ENCODE assay signal across 1 cellular context in the genomic region with DNA sequence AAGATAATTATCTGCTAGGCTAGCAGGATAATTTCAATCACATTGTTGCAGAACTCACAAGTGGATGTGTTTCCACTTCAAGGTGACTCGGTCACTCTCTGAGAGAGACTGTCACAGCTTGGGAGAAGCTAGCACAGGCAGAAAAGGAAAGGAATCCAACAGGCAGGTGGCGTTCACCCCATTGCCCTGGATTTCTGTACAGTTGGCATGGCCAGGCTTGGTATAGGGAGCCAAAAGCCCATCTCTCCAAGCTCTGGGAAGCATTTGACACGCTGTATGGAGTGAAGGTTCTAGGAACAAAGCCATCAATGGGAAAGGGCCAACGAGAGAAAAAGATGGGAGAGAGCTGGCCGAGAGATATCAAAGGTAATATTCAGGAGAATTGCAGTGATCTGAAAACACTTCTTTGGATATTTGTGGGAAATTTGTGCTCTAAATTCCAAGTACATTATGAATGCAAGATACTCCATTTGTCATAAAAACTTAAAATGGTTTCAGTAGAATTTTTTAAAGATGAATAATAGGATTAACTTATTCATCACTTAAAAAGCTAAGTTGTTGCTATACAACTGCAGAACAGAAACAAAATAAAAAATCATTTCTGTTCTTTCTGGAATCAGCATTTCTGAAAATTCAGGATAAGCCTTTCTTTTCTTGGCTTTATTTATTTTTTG.
TF ChIP-seq lines count a peak whose summit lies in the region.

No MANE protein-coding gene starts in this region.

TF ChIP-seq in GM23338, 12 proteins besides CTCF, POLR2A, EP300 and RAD21 (continued from another document):
- TF ChIP-seq, protein P1, sequence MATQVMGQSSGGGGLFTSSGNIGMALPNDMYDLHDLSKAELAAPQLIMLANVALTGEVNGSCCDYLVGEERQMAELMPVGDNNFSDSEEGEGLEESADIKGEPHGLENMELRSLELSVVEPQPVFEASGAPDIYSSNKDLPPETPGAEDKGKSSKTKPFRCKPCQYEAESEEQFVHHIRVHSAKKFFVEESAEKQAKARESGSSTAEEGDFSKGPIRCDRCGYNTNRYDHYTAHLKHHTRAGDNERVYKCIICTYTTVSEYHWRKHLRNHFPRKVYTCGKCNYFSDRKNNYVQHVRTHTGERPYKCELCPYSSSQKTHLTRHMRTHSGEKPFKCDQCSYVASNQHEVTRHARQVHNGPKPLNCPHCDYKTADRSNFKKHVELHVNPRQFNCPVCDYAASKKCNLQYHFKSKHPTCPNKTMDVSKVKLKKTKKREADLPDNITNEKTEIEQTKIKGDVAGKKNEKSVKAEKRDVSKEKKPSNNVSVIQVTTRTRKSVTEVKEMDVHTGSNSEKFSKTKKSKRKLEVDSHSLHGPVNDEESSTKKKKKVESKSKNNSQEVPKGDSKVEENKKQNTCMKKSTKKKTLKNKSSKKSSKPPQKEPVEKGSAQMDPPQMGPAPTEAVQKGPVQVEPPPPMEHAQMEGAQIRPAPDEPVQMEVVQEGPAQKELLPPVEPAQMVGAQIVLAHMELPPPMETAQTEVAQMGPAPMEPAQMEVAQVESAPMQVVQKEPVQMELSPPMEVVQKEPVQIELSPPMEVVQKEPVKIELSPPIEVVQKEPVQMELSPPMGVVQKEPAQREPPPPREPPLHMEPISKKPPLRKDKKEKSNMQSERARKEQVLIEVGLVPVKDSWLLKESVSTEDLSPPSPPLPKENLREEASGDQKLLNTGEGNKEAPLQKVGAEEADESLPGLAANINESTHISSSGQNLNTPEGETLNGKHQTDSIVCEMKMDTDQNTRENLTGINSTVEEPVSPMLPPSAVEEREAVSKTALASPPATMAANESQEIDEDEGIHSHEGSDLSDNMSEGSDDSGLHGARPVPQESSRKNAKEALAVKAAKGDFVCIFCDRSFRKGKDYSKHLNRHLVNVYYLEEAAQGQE (IDR thresholded peaks at IDR 0.05; ENCODE audit: unreplicated experiment), result no peak
- TF ChIP-seq EZH2 (IDR thresholded peaks at IDR 0.05; ENCODE audit: low read depth, unreplicated experiment) (no peak), ZNF331 (CRISPR knock-in tag; IDR thresholded peaks at IDR 0.05; ENCODE audit: low read depth) (no peak), JUNB (IDR thresholded peaks at IDR 0.05; ENCODE audit: unreplicated experiment) (no peak), ZNF114 (CRISPR knock-in tag; IDR thresholded peaks at IDR 0.05) (no peak), NANOG (IDR thresholded peaks at IDR 0.05; ENCODE audit: borderline replicate concordance) (no peak), CREB1 (CRISPR knock-in tag; IDR thresholded peaks at IDR 0.05; ENCODE audit: low read depth) (no peak), STAT1 (IDR thresholded peaks at IDR 0.05; ENCODE audit: unreplicated experiment) (no peak)
- TF ChIP-seq, protein P2, sequence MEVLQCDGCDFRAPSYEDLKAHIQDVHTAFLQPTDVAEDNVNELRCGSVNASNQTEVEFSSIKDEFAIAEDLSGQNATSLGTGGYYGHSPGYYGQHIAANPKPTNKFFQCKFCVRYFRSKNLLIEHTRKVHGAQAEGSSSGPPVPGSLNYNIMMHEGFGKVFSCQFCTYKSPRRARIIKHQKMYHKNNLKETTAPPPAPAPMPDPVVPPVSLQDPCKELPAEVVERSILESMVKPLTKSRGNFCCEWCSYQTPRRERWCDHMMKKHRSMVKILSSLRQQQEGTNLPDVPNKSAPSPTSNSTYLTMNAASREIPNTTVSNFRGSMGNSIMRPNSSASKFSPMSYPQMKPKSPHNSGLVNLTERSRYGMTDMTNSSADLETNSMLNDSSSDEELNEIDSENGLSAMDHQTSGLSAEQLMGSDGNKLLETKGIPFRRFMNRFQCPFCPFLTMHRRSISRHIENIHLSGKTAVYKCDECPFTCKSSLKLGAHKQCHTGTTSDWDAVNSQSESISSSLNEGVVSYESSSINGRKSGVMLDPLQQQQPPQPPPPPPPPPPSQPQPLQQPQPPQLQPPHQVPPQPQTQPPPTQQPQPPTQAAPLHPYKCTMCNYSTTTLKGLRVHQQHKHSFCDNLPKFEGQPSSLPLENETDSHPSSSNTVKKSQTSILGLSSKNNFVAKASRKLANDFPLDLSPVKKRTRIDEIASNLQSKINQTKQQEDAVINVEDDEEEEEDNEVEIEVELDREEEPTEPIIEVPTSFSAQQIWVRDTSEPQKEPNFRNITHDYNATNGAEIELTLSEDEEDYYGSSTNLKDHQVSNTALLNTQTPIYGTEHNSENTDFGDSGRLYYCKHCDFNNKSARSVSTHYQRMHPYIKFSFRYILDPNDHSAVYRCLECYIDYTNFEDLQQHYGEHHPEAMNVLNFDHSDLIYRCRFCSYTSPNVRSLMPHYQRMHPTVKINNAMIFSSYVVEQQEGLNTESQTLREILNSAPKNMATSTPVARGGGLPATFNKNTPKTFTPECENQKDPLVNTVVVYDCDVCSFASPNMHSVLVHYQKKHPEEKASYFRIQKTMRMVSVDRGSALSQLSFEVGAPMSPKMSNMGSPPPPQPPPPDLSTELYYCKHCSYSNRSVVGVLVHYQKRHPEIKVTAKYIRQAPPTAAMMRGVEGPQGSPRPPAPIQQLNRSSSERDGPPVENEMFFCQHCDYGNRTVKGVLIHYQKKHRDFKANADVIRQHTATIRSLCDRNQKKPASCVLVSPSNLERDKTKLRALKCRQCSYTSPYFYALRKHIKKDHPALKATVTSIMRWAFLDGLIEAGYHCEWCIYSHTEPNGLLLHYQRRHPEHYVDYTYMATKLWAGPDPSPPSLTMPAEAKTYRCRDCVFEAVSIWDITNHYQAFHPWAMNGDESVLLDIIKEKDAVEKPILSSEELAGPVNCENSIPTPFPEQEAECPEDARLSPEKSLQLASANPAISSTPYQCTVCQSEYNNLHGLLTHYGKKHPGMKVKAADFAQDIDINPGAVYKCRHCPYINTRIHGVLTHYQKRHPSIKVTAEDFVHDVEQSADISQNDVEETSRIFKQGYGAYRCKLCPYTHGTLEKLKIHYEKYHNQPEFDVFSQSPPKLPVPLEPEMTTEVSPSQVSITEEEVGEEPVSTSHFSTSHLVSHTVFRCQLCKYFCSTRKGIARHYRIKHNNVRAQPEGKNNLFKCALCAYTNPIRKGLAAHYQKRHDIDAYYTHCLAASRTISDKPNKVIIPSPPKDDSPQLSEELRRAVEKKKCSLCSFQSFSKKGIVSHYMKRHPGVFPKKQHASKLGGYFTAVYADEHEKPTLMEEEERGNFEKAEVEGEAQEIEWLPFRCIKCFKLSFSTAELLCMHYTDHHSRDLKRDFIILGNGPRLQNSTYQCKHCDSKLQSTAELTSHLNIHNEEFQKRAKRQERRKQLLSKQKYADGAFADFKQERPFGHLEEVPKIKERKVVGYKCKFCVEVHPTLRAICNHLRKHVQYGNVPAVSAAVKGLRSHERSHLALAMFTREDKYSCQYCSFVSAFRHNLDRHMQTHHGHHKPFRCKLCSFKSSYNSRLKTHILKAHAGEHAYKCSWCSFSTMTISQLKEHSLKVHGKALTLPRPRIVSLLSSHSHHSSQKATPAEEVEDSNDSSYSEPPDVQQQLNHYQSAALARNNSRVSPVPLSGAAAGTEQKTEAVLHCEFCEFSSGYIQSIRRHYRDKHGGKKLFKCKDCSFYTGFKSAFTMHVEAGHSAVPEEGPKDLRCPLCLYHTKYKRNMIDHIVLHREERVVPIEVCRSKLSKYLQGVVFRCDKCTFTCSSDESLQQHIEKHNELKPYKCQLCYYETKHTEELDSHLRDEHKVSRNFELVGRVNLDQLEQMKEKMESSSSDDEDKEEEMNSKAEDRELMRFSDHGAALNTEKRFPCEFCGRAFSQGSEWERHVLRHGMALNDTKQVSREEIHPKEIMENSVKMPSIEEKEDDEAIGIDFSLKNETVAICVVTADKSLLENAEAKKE (CRISPR knock-in tag; IDR thresholded peaks at IDR 0.05), result no peak
